1 cellular context compared by ENCODE assay signal in the genomic region with DNA sequence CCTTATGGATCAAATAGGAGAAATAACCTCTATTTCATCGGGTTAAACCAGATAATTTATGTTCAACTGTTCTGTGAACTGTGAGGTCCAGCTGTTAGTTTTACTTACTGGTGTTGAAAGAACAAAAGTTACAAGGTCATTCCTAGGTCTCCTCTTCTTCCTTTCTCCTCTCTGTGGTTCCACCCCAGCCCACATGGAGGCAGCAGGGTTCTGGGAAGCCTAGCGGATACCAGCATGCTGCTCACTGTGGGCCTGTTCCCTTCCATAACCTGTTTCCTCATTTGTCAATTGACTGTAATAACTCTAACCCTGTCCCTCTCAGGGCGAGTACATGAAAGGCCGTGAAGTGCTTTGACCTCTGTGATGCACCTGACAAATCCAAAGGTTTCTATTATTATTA.
TF ChIP-seq lines count a peak whose summit lies in the region.

No MANE protein-coding gene starts in this region.

TF ChIP-seq in K562, 482 proteins besides CTCF, POLR2A, EP300 and RAD21 (continued from another document and continues in another):
- TF ChIP-seq, protein P1, sequence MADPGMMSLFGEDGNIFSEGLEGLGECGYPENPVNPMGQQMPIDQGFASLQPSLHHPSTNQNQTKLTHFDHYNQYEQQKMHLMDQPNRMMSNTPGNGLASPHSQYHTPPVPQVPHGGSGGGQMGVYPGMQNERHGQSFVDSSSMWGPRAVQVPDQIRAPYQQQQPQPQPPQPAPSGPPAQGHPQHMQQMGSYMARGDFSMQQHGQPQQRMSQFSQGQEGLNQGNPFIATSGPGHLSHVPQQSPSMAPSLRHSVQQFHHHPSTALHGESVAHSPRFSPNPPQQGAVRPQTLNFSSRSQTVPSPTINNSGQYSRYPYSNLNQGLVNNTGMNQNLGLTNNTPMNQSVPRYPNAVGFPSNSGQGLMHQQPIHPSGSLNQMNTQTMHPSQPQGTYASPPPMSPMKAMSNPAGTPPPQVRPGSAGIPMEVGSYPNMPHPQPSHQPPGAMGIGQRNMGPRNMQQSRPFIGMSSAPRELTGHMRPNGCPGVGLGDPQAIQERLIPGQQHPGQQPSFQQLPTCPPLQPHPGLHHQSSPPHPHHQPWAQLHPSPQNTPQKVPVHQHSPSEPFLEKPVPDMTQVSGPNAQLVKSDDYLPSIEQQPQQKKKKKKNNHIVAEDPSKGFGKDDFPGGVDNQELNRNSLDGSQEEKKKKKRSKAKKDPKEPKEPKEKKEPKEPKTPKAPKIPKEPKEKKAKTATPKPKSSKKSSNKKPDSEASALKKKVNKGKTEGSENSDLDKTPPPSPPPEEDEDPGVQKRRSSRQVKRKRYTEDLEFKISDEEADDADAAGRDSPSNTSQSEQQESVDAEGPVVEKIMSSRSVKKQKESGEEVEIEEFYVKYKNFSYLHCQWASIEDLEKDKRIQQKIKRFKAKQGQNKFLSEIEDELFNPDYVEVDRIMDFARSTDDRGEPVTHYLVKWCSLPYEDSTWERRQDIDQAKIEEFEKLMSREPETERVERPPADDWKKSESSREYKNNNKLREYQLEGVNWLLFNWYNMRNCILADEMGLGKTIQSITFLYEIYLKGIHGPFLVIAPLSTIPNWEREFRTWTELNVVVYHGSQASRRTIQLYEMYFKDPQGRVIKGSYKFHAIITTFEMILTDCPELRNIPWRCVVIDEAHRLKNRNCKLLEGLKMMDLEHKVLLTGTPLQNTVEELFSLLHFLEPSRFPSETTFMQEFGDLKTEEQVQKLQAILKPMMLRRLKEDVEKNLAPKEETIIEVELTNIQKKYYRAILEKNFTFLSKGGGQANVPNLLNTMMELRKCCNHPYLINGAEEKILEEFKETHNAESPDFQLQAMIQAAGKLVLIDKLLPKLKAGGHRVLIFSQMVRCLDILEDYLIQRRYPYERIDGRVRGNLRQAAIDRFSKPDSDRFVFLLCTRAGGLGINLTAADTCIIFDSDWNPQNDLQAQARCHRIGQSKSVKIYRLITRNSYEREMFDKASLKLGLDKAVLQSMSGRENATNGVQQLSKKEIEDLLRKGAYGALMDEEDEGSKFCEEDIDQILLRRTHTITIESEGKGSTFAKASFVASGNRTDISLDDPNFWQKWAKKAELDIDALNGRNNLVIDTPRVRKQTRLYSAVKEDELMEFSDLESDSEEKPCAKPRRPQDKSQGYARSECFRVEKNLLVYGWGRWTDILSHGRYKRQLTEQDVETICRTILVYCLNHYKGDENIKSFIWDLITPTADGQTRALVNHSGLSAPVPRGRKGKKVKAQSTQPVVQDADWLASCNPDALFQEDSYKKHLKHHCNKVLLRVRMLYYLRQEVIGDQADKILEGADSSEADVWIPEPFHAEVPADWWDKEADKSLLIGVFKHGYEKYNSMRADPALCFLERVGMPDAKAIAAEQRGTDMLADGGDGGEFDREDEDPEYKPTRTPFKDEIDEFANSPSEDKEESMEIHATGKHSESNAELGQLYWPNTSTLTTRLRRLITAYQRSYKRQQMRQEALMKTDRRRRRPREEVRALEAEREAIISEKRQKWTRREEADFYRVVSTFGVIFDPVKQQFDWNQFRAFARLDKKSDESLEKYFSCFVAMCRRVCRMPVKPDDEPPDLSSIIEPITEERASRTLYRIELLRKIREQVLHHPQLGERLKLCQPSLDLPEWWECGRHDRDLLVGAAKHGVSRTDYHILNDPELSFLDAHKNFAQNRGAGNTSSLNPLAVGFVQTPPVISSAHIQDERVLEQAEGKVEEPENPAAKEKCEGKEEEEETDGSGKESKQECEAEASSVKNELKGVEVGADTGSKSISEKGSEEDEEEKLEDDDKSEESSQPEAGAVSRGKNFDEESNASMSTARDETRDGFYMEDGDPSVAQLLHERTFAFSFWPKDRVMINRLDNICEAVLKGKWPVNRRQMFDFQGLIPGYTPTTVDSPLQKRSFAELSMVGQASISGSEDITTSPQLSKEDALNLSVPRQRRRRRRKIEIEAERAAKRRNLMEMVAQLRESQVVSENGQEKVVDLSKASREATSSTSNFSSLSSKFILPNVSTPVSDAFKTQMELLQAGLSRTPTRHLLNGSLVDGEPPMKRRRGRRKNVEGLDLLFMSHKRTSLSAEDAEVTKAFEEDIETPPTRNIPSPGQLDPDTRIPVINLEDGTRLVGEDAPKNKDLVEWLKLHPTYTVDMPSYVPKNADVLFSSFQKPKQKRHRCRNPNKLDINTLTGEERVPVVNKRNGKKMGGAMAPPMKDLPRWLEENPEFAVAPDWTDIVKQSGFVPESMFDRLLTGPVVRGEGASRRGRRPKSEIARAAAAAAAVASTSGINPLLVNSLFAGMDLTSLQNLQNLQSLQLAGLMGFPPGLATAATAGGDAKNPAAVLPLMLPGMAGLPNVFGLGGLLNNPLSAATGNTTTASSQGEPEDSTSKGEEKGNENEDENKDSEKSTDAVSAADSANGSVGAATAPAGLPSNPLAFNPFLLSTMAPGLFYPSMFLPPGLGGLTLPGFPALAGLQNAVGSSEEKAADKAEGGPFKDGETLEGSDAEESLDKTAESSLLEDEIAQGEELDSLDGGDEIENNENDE (IDR thresholded peaks at IDR 0.05; ENCODE audit: low read depth, low read length) = no peak
- TF ChIP-seq HIVEP1 (CRISPR knock-in tag; IDR thresholded peaks at IDR 0.05) (no peak), PHF20 (IDR thresholded peaks at IDR 0.05; ENCODE audit: partially characterized antibody) (peak; percentile 51), SMC3 (conservative IDR thresholded peaks at IDR 0.05; ENCODE audit: insufficient read depth, low read depth, low read length) (peak; percentile 64; the same call in 1 of the 2 replicates), HNRNPUL1 (IDR thresholded peaks at IDR 0.05; ENCODE audit: low read length) (no peak), STAG1 (CRISPR knock-in tag; IDR thresholded peaks at IDR 0.05; ENCODE audit: borderline replicate concordance) (peak; percentile 56; the same call in 1 of the 2 replicates), NCOA4 (IDR thresholded peaks at IDR 0.05; ENCODE audit: partially characterized antibody) (no peak), ZNF121 (CRISPR knock-in tag; conservative IDR thresholded peaks at IDR 0.05) (no peak), CC2D1A (IDR thresholded peaks at IDR 0.05) (0 out of 2 replicates have a peak, but pooled peaks have one; percentile 25), HCFC1 (IDR thresholded peaks at IDR 0.05; ENCODE audit: low read depth, low read length) (peak; percentile 61), TOE1 (IDR thresholded peaks at IDR 0.05; ENCODE audit: borderline replicate concordance) (no peak), TOE1 (CRISPR knock-in tag; IDR thresholded peaks at IDR 0.05; ENCODE audit: borderline replicate concordance, low read depth) (no peak), DNMT1 (IDR thresholded peaks at IDR 0.05) (no peak), SP2 (IDR thresholded peaks at IDR 0.05; ENCODE audit: extremely low read depth, low read depth, low read length, poor library complexity, severe bottlenecking) (peak; percentile 55)
- TF ChIP-seq, protein P2, sequence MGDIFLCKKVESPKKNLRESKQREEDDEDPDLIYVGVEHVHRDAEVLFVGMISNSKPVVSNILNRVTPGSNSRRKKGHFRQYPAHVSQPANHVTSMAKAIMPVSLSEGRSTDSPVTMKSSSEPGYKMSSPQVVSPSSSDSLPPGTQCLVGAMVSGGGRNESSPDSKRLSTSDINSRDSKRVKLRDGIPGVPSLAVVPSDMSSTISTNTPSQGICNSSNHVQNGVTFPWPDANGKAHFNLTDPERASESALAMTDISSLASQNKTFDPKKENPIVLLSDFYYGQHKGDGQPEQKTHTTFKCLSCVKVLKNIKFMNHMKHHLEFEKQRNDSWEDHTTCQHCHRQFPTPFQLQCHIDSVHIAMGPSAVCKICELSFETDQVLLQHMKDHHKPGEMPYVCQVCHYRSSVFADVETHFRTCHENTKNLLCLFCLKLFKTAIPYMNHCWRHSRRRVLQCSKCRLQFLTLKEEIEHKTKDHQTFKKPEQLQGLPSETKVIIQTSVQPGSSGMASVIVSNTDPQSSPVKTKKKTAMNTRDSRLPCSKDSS (IDR thresholded peaks at IDR 0.05; ENCODE audit: low read depth, partially characterized antibody) = no peak
- TF ChIP-seq, protein P3, sequence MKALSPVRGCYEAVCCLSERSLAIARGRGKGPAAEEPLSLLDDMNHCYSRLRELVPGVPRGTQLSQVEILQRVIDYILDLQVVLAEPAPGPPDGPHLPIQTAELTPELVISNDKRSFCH (CRISPR knock-in tag; IDR thresholded peaks at IDR 0.05) = no peak
- TF ChIP-seq, protein P3 (tag; IDR thresholded peaks at IDR 0.05) = 0 out of 2 replicates have a peak, but pooled peaks have one; percentile 16
- TF ChIP-seq, protein P4, sequence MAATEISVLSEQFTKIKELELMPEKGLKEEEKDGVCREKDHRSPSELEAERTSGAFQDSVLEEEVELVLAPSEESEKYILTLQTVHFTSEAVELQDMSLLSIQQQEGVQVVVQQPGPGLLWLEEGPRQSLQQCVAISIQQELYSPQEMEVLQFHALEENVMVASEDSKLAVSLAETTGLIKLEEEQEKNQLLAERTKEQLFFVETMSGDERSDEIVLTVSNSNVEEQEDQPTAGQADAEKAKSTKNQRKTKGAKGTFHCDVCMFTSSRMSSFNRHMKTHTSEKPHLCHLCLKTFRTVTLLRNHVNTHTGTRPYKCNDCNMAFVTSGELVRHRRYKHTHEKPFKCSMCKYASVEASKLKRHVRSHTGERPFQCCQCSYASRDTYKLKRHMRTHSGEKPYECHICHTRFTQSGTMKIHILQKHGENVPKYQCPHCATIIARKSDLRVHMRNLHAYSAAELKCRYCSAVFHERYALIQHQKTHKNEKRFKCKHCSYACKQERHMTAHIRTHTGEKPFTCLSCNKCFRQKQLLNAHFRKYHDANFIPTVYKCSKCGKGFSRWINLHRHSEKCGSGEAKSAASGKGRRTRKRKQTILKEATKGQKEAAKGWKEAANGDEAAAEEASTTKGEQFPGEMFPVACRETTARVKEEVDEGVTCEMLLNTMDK (IDR thresholded peaks at IDR 0.05; ENCODE audit: borderline replicate concordance, insufficient read depth, low read depth, low read length, poor library complexity, severe bottlenecking) = peak; percentile 93
- TF ChIP-seq, protein P5, sequence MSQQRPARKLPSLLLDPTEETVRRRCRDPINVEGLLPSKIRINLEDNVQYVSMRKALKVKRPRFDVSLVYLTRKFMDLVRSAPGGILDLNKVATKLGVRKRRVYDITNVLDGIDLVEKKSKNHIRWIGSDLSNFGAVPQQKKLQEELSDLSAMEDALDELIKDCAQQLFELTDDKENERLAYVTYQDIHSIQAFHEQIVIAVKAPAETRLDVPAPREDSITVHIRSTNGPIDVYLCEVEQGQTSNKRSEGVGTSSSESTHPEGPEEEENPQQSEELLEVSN (IDR thresholded peaks at IDR 0.05; ENCODE audit: borderline replicate concordance in 1 of 2, extremely low read depth in 1 of 2, insufficient read depth in 1 of 2, insufficient read length in 1 of 2, low read depth in 1 of 2, low read length in 1 of 2, poor library complexity in 1 of 2, severe bottlenecking in 1 of 2) = peak in 1 of 2 experiments; percentile 23
